In genomic region chr2:158586491-158586890, GRCh38 we compare ENCODE assay signal across 14 cellular contexts.
DNase-seq lines count a peak whose midpoint lies in the region; ATAC-seq, FAIRE-seq and TF ChIP-seq lines count a peak whose summit lies in the region.
"Had no signal": no experiment of that assay in that cellular context is flagged by ENCODE, and none has a peak within 500 bp of the region (broad histone marks: within the 10 kb centered on the region; RNA-seq: fewer than 3 reads in every experiment).

No MANE protein-coding gene starts in this region.

- DNase-seq in A549 (ENCODE audit: low read depth in 1 of 2, low spot score in 1 of 2) (peak in 1 of 2 experiments; percentile 55), GM23248 (peak; percentile 69), adipocyte (ENCODE audit: low read depth) (peak; percentile 76), fibroblast of villous mesenchyme (ENCODE audit: low read depth) (peak; percentile 95), testis (no peak), Kasumi-1 (lab: John Stamatoyannopoulos, UW) (no peak)
- DNase-seq in activated T-cell treated with anti-CD3 and anti-CD28 coated beads, Interleukin-2, amount 50 U/mL, for 1 hour = no peak
- DNase-seq: activated naive CD4-positive, alpha-beta T cell treated with anti-CD3 and anti-CD28 coated beads, Interleukin-2, amount 10 ng/mL, durations not matched to agents 7 days and 5 days; immature natural killer cell; NCI-H1436 treated with DMSO at 0.1 percent for 48 hours; NCI-H774; Right ventricle myocardium superior; stimulated activated CD4-positive, alpha-beta T cell treated with anti-CD3 and anti-CD28 coated beads, Interleukin-2, amount 100 ng/mL, for 24 hours had no signal

- H3K9ac ChIP-seq in GM23248 (no peak overlapping the region), adipocyte (ENCODE audit: low read length) (no peak overlapping the region)

- H3K27ac ChIP-seq in A549 (peak overlapping the region in 1 of 2 experiments; percentile 66; a peak in 2 of 6 replicates), GM23248 (peak overlapping the region; percentile 8), testis (no peak overlapping the region)

- H3K4me3 ChIP-seq in A549 (no peak overlapping the region), GM23248 (no peak overlapping the region), adipocyte (ENCODE audit: low read length) (no peak overlapping the region), fibroblast of villous mesenchyme (ENCODE audit: low read depth, low read length) (no peak overlapping the region), testis (no peak overlapping the region)

- no peaks in the 10 kb centered on the region for H3K27me3 ChIP-seq in GM23248 (replicated peaks; ENCODE audit: insufficient read depth)
- no peaks in the 10 kb centered on the region for H3K27me3 ChIP-seq in adipocyte (replicated peaks; ENCODE audit: control insufficient read depth, insufficient read depth, low read length)
- H3K27me3 ChIP-seq in testis = no peaks in the 10 kb centered on the region

- TF ChIP-seq POLR2A in A549 (IDR thresholded peaks at IDR 0.05; ENCODE audit: low read length) (no peak), testis (IDR thresholded peaks at IDR 0.05) (no peak)

- no peak for TF ChIP-seq RAD21 in A549 (conservative IDR thresholded peaks at IDR 0.05 in 1 of 2, IDR thresholded peaks at IDR 0.05 in 1 of 2)

- POLR2A ChIA-PET in A549 (lab: Yijun Ruan, JAX) = interaction anchor here (1.0 kb wide), 1 partner anchor 129 kb away, joined by 3 read pairs; no protein-coding TSS in a partner anchor

- H3K9me3 ChIP-seq in A549 (no peaks in the 10 kb centered on the region), GM23248 (ENCODE audit: low read depth) (no peaks in the 10 kb centered on the region), adipocyte (ENCODE audit: control insufficient read depth, low read length) (no peaks in the 10 kb centered on the region), testis (no peaks in the 10 kb centered on the region)

- no peaks in the 10 kb centered on the region for H3K79me2 ChIP-seq in GM23248 (ENCODE audit: insufficient read depth)

- H4K20me1 ChIP-seq in GM23248 (ENCODE audit: insufficient read depth) = no peaks in the 10 kb centered on the region

- H3K9me2 ChIP-seq in GM23248 (ENCODE audit: insufficient read depth) = no peaks in the 10 kb centered on the region; the same call in 1 of the 2 replicates

- no peak for TF ChIP-seq CTCF in A549 (IDR thresholded peaks at IDR 0.05)
- TF ChIP-seq CTCF in fibroblast of villous mesenchyme (IDR thresholded peaks at IDR 0.05; ENCODE audit: insufficient read depth, low read depth, low read length) = no peak
- no peak for TF ChIP-seq CTCF in testis (IDR thresholded peaks at IDR 0.05)

- FAIRE-seq in A549 (lab: Jason Lieb, UNC) = no peak

- H2AFZ ChIP-seq in GM23248 = no peak overlapping the region

- intact Hi-C loops in testis (cut with DNase I; ENCODE audit: low total_unique reads) = no loop called here

- in situ Hi-C loops in GM23248 (cut with MboI) = no loop called here

- H3K4me1 ChIP-seq in A549 = peaks cover 24% of the 10 kb centered on the region
- peaks cover 16% of the 10 kb centered on the region for H3K4me1 ChIP-seq in GM23248 (ENCODE audit: insufficient read depth)
- H3K4me1 ChIP-seq in adipocyte (ENCODE audit: control insufficient read depth, insufficient read depth, low read length) = peaks cover 6% of the 10 kb centered on the region
- no peaks in the 10 kb centered on the region for H3K4me1 ChIP-seq in testis

- TF ChIP-seq EP300 in A549 (IDR thresholded peaks at IDR 0.05) = no peak

- CTCF ChIA-PET in A549 (lab: Yijun Ruan, JAX) = no interaction called here

- ATAC-seq in A549 (peak; percentile 77 to 80; a peak in 5 of 6 replicates), GM18511 (IDR thresholded peaks at IDR 0.05; ENCODE audit: unreplicated experiment) (no peak)

- H3K4me2 ChIP-seq in A549 = peak overlapping the region; percentile 43
- no peak overlapping the region for H3K4me2 ChIP-seq in GM23248 (ENCODE audit: unreplicated experiment)

- no peaks in the 10 kb centered on the region for H3K36me3 ChIP-seq in GM23248 (ENCODE audit: low read depth)
- H3K36me3 ChIP-seq in adipocyte (ENCODE audit: control insufficient read depth, insufficient read depth, low read length, severe bottlenecking) = no peaks in the 10 kb centered on the region
- no peaks in the 10 kb centered on the region for H3K36me3 ChIP-seq in testis (ENCODE audit: low read depth, missing control alignments)

- 13% methylated on average over 3 of the region's 3 CpGs for WGBS in A549 (ENCODE audit: missing lambda C conversion rate)
- WGBS in GM23248 (ENCODE audit: low coverage in 1 of 2, low lambda C conversion rate in 2 of 2, missing lambda C conversion rate in 2 of 2), 2 experiments = 54 to 61% methylated on average over 3 of the region's 3 CpGs
- 63 to 94% methylated on average over 3 of the region's 3 CpGs for WGBS in testis, 2 donors

- peaks cover 8% of the 10 kb centered on the region; the same call in 1 of the 2 replicates for H3F3A ChIP-seq in GM23248 (ENCODE audit: insufficient read depth)

TF ChIP-seq in A549, 52 proteins besides CTCF, POLR2A, EP300 and RAD21:
- TF ChIP-seq HES2 (IDR thresholded peaks at IDR 0.05) (peak; percentile 81), JUNB (IDR thresholded peaks at IDR 0.05) (peak; percentile 62), HMGXB4 (CRISPR knock-in tag; IDR thresholded peaks at IDR 0.05; ENCODE audit: borderline replicate concordance) (no peak), MAX (IDR thresholded peaks at IDR 0.05) (no peak), SMC3 (IDR thresholded peaks at IDR 0.05) (0 out of 3 replicates have a peak, but pooled peaks have one; percentile 13), CEBPB (IDR thresholded peaks at IDR 0.05) (peak; percentile 95), GATA3 (IDR thresholded peaks at IDR 0.05; ENCODE audit: borderline replicate concordance) (no peak), NR3C1 (IDR thresholded peaks at IDR 0.05) (no peak), RARB (CRISPR knock-in tag; IDR thresholded peaks at IDR 0.05) (no peak), FOSL2 (IDR thresholded peaks at IDR 0.05) (no peak), FOSL2 (CRISPR knock-in tag; IDR thresholded peaks at IDR 0.05) (peak; percentile 72), TFCP2L1 (CRISPR knock-in tag; IDR thresholded peaks at IDR 0.05) (no peak), FOSB (CRISPR knock-in tag; IDR thresholded peaks at IDR 0.05) (no peak), RCOR1 (IDR thresholded peaks at IDR 0.05; ENCODE audit: low read depth, low read length) (no peak), MAFK (IDR thresholded peaks at IDR 0.05; ENCODE audit: partially characterized antibody) (no peak), CBX8 (IDR thresholded peaks at IDR 0.05) (no peak), CBX2 (IDR thresholded peaks at IDR 0.05; ENCODE audit: borderline replicate concordance, low read depth) (no peak)

Comparison
In these comparisons a context has a peak if more than half of its experiments do, and no peak if none do; other contexts are left out.
1. DNase-seq: peak in GM23248 (single experiment), adipocyte (single experiment) and fibroblast of villous mesenchyme (single experiment); none in testis (single experiment), Kasumi-1 (0 of 2) and activated T-cell treated with anti-CD3 and anti-CD28 coated beads, Interleukin-2, amount 50 U/mL, for 1 hour (single experiment).